ENCODE assay signal across 13 cellular contexts in the genomic region with DNA sequence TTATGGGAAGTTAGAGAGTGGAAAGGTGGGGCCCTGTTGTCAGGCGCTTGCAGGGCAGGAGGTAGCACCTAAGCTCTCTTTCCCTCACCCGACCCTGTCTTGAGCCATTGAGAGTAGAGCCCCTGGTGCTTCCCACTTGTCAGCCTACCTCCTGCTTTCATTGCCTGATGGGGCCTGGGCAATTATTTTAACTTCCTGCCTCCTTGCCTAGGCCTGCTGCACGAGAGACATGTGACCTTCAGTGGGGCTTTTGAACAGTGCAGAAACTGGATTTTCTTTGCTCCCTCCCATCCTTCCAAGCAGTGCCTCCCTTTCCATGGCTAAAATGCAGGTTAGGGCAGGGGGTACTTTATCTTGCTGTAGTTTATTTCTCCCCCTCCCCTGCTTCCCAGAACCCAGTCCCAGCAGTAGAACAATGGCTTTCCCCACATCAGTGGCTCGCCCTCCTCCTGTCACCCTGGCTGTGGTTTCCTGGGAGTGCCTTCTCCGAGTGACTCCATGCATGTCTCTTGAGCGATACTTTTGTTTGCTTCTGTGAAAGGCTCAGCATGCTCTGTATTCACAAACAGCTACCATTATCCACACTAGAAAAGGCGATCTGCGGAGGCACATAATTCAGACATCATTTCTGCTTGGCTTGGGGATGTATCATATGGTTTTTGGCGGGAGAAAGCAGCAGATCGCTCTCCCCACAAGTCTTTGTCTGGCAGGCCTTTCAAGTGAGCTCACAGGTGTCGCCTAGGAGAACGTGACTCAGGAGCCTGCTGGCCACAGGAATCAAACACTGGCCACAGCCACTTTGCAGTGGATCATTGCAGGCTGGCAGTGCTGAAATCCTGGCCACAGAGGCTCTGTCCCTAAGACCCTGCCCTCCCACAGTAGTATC. TPM values are rescaled to one million over a fixed set of nuclear protein-coding genes. Genes with fewer than 3 reads are reported as not detected.
DNase-seq lines count a peak whose midpoint lies in the region; ATAC-seq and TF ChIP-seq lines count a peak whose summit lies in the region.
"Had no signal": no experiment of that assay in that cellular context is flagged by ENCODE, and none has a peak within 500 bp of the region (broad histone marks: within the 10 kb centered on the region; RNA-seq: fewer than 3 reads in every experiment).

No MANE protein-coding gene starts in this region.

- H3K4me1 ChIP-seq in endodermal cell (ENCODE audit: control insufficient read depth, insufficient read depth, low read length) (peaks cover 20% of the 10 kb centered on the region), foreskin keratinocyte (no peaks in the 10 kb centered on the region)
- H3K4me1 ChIP-seq: prostate gland had no signal

- no peak overlapping the region for H3K9ac ChIP-seq in endodermal cell (ENCODE audit: extremely low read depth, low read length, poor library complexity, severe bottlenecking)

- DNase-seq in A172 (ENCODE audit: low spot score) (peak; percentile 31), DMS79 (lab: John Stamatoyannopoulos, UW) (peak; percentile 70), NCI-H2107 (lab: John Stamatoyannopoulos, UW) (peak; percentile 94), endodermal cell (peak; percentile 38), foreskin keratinocyte (no peak), amygdala (lab: John Stamatoyannopoulos, UW) (no peak), NCI-H446 (lab: John Stamatoyannopoulos, UW) (no peak)
- DNase-seq: cortex of kidney, trophoblast cell had no signal

- no peaks in the 10 kb centered on the region for H3K9me3 Mint-ChIP-seq in endodermal cell

- H3K36me3 Mint-ChIP-seq in endodermal cell (ENCODE audit: low read depth) = peaks cover 43% of the 10 kb centered on the region

- TF ChIP-seq CTCF in endodermal cell (conservative IDR thresholded peaks at IDR 0.05) = no peak
- TF ChIP-seq CTCF in foreskin keratinocyte (conservative IDR thresholded peaks at IDR 0.05) = no peak

- H3K4me3 ChIP-seq in endodermal cell (ENCODE audit: low read length) = no peak overlapping the region
- H3K4me3 ChIP-seq: lung, prostate gland had no signal

- no peaks in the 10 kb centered on the region for H3K27me3 Mint-ChIP-seq in endodermal cell (ENCODE audit: insufficient read depth)

- H3K4me1 Mint-ChIP-seq in endodermal cell = peaks cover 37% of the 10 kb centered on the region

- H3K27ac ChIP-seq in endodermal cell (ENCODE audit: low read depth, low read length) (peak overlapping the region; percentile 96), foreskin keratinocyte (no peak overlapping the region)
- H3K27ac ChIP-seq: prostate gland had no signal

- WGBS in endodermal cell (ENCODE audit: insufficient coverage in 1 of 2, insufficient read length in 1 of 2), 2 experiments = 69 to 80% methylated on average over 10 to 12 of the region's 12 CpGs

- H3K27ac Mint-ChIP-seq in endodermal cell = no peak overlapping the region

- H3K36me3 ChIP-seq in endodermal cell (ENCODE audit: control insufficient read depth, insufficient read depth, low read length) = peaks cover 64% of the 10 kb centered on the region
- H3K36me3 ChIP-seq: prostate gland had no signal

- ATAC-seq in foreskin keratinocyte (no peak), HG02981 (IDR thresholded peaks at IDR 0.05; ENCODE audit: unreplicated experiment) (no peak)
- ATAC-seq: Panc1 had no signal

- H3K4me3 Mint-ChIP-seq in endodermal cell = no peak overlapping the region

- H3K27me3 ChIP-seq in endodermal cell (ENCODE audit: control insufficient read depth, insufficient read depth, low read length, poor library complexity, severe bottlenecking) (no peaks in the 10 kb centered on the region), foreskin keratinocyte (no peaks in the 10 kb centered on the region)

- no peaks in the 10 kb centered on the region for H3K9me3 ChIP-seq in endodermal cell (ENCODE audit: control insufficient read depth, low read length)
- H3K9me3 ChIP-seq: prostate gland had no signal

RNA-seq across cellular contexts. Expression of a gene that starts 24.1 kb away (rescaled TPM):
- 15.0 and 16.5 TPM in 2 replicates for total RNA-seq in A172 (2014; rRNA removed; shearing (Covaris generic))
- total RNA-seq in endodermal cell (10 to 100 TPM; 57.5 to 68.3 TPM), foreskin keratinocyte (27.2 and 29.2 TPM in 2 replicates)
- polyA plus RNA-seq in endodermal cell (2013, experiment 1 of 2) = 28.6 TPM
- 31.1 TPM for polyA plus RNA-seq in endodermal cell (2013, experiment 2 of 2)
- 25.6 and 27.9 TPM in 2 replicates for polyA plus RNA-seq in foreskin keratinocyte

Comparison
In these comparisons a context has a peak if more than half of its experiments do, and no peak if none do; other contexts are left out.
1. DNase-seq: peak in A172 (single experiment), DMS79 (single experiment), NCI-H2107 (single experiment) and endodermal cell (single experiment); none in foreskin keratinocyte (0 of 2), amygdala (0 of 56) and NCI-H446 (0 of 2).